In the genomic region with DNA sequence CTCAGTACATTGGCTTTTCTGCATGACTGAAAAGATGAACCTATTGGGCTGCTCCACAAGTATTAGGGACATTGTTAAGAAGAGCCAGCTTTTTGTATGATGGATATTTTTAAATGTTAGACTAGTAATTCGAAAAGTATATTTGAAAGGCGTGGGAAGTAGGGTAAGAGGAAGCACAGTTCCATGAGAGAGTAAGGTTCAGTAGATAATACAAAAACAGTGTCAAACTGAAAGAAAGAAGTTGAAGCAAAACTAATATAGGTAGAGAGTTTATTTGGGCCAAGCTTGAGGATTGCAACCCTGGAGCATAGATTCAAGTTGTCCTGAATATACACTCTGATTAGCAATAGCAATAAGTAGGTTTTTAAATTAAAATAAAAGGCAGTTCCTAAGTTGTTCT, we compare ENCODE assay signal across 29 cellular contexts.
"Had no signal": no experiment of that assay in that cellular context is flagged by ENCODE, and none has a peak within 500 bp of the region (broad histone marks: within the 10 kb centered on the region; RNA-seq: fewer than 3 reads in every experiment).

No MANE protein-coding gene starts in this region.

- ATAC-seq: activated naive CD4-positive, alpha-beta T cell treated with anti-CD3 and anti-CD28 coated beads, Interleukin-2, amount 50 U/mL, for 72 hours; activated T-cell treated with anti-CD3 and anti-CD28 coated beads, Interleukin-2, amount 50 U/mL, for 4 hours; body of pancreas; Right ventricle myocardium inferior had no signal

- H3K9me3 ChIP-seq: adrenal gland, body of pancreas, breast epithelium had no signal

- DNase-seq: activated B cell treated with CpG ODN at 0.5 μM for 24 hours; activated CD4-positive, alpha-beta memory T cell treated with anti-CD3 and anti-CD28 coated beads for 36 hours; activated CD4-positive, alpha-beta T cell treated with anti-CD3 and anti-CD28 coated beads for 4 hours; activated CD4-positive, alpha-beta T cell treated with anti-CD3 and anti-CD28 coated beads, Interleukin-2, amount 50 U/mL, for 1 hour; activated CD4-positive, CD25-positive, alpha-beta regulatory T cell treated with anti-CD3 and anti-CD28 coated beads, Interleukin-2, amount 50 U/mL, for 72 hours; activated CD8-positive, alpha-beta memory T cell treated with anti-CD3 and anti-CD28 coated beads, Interleukin-2, amount 50 U/mL, for 4 hours; activated gamma-delta T cell treated with Interleukin-2 at 50 U/mL for 16 hours; activated naive CD4-positive, alpha-beta T cell treated with anti-CD3 and anti-CD28 coated beads for 36 hours; activated T-cell treated with anti-CD3 and anti-CD28 coated beads for 4 hours; activated T-cell treated with anti-CD3 and anti-CD28 coated beads, Interleukin-2, amount 50 U/mL, for 4 hours; adrenal gland; body of pancreas; caudate nucleus; cerebellar nuclear complex; MM.1S; NCI-H1092; NCI-H1436 treated with DMSO at 0.1 percent for 48 hours; NCI-H1694 treated with DMSO at 0.1 percent for 48 hours; NCI-H2029; NCI-H345; NCI-H524 treated with DMSO at 0.1 percent for 48 hours; NK-92 treated with Interleukin-12 subunit alpha and Interleukin-12 subunit beta, amount 100 ng/mL, for 24 hours; SIG-M5; T1000 had no signal

- H3K36me3 ChIP-seq: adrenal gland, breast epithelium had no signal

- H3K4me3 ChIP-seq: adrenal gland, body of pancreas, breast epithelium, PC-9 had no signal

- H3K4me1 ChIP-seq: breast epithelium had no signal

- H3K27me3 ChIP-seq: adrenal gland, body of pancreas, breast epithelium had no signal

- H3K27ac ChIP-seq: adrenal gland, body of pancreas, breast epithelium, PC-9, RWPE1 had no signal
